1 cellular context compared by ENCODE assay signal in the genomic region with DNA sequence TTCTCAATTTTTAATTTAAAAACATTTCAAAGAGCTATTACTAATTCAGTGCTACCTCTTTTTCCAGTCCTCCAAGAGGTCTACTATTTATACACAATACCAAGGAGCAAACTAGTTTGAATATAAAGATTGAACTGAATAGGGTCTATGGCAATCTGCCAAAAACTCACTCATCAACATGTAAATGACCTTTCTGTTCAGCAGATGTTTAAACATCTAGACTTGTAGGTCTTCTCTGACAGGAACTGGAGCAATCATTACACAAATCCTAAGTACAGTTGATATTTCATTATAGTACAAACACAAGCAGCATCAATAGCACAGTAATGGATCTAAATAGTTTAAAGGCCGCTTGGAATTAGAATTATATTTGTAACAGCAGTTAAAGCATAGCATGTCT.
TF ChIP-seq lines count a peak whose summit lies in the region.

No MANE protein-coding gene starts in this region.

TF ChIP-seq in WTC11, 78 proteins besides CTCF, POLR2A, EP300 and RAD21 (continued from another document):
- TF ChIP-seq E2F4 (CRISPR knock-in tag; IDR thresholded peaks at IDR 0.05; ENCODE audit: borderline replicate concordance, low read depth), result no peak
